ENCODE assay signal across 8 cellular contexts in genomic region chr2:159035790-159036411, GRCh38.
A peak's percentile ranks its signal among the peaks of the same experiment; 100 is the strongest.
DNase-seq lines count a peak whose midpoint lies in the region; ATAC-seq lines count a peak whose summit lies in the region.

No MANE protein-coding gene starts in this region.

- H3K23ac ChIP-seq in mesendoderm (ENCODE audit: low read length) = peak overlapping the region; percentile 45

- peak overlapping the region; percentile 22 for H3K9ac ChIP-seq in mesendoderm (ENCODE audit: low read length)

- peak overlapping the region; percentile 48 for H3K27ac ChIP-seq in mesendoderm (ENCODE audit: low read depth, low read length)

- H4K8ac ChIP-seq in mesendoderm (ENCODE audit: low read depth, low read length) = no peak overlapping the region

- intact Hi-C loops in activated CD4-positive, alpha-beta T cell treated with anti-CD3 and anti-CD28 coated beads for 36 hours (cut with DNase I, micrococcal nuclease) = loop anchor here in 1 of 2 experiments (1.0 kb wide), 1 partner anchor 82 kb away; no protein-coding TSS in a partner anchor

- no peaks in the 10 kb centered on the region for H3K27me3 Mint-ChIP-seq in activated CD4-positive, alpha-beta T cell treated with anti-CD3 and anti-CD28 coated beads for 36 hours

- no peak for ATAC-seq in activated CD4-positive, alpha-beta T cell treated with anti-CD3 and anti-CD28 coated beads for 36 hours
- ATAC-seq in GM19328 (IDR thresholded peaks at IDR 0.05; ENCODE audit: unreplicated experiment) (no peak), GM18498 (IDR thresholded peaks at IDR 0.05; ENCODE audit: unreplicated experiment) (no peak)

- H3K4me3 ChIP-seq in mesendoderm (ENCODE audit: low read length) = no peak overlapping the region

- H3K79me2 ChIP-seq in mesendoderm (ENCODE audit: control insufficient read depth, insufficient read depth, low read length) = no peaks in the 10 kb centered on the region

- H3K9me3 Mint-ChIP-seq in activated CD4-positive, alpha-beta T cell treated with anti-CD3 and anti-CD28 coated beads for 36 hours (ENCODE audit: low read depth) = peaks cover 2% of the 10 kb centered on the region

- POLR2A ChIA-PET in activated CD4-positive, alpha-beta T cell treated with anti-CD3 and anti-CD28 coated beads for 36 hours (lab: Charles Lee) = no interaction called here

- H2AK5ac ChIP-seq in mesendoderm (ENCODE audit: low read length) = peak overlapping the region; percentile 18

- WGBS in mesendoderm (ENCODE audit: extremely low coverage, insufficient coverage, low lambda C conversion rate) = no CpG with 5 or more reads among the region's 10 CpGs

- peaks cover 7% of the 10 kb centered on the region for H3K4me1 ChIP-seq in mesendoderm (ENCODE audit: control insufficient read depth, low read depth, low read length)

- no peaks in the 10 kb centered on the region for H3K27me3 ChIP-seq in mesendoderm (ENCODE audit: insufficient read depth, low read length, poor library complexity)

- peak overlapping the region; percentile 62 for H3K18ac ChIP-seq in mesendoderm (ENCODE audit: low read length)

- no peak overlapping the region for H3K4me3 Mint-ChIP-seq in activated CD4-positive, alpha-beta T cell treated with anti-CD3 and anti-CD28 coated beads for 36 hours

- DNase-seq in activated CD4-positive, alpha-beta T cell treated with anti-CD3 and anti-CD28 coated beads for 36 hours = peak; percentile 19
- no peak for DNase-seq in activated CD4-positive, alpha-beta T cell treated with anti-CD3 and anti-CD28 coated beads, Interleukin-2, amount 50 U/mL, for 48 hours
- peak; percentile 51 for DNase-seq in NCI-H460 (ENCODE audit: extremely low read depth, low read depth)
- peak; percentile 63 for DNase-seq in cerebellum (ENCODE audit: low spot score)
- DNase-seq in mesendoderm = peak; percentile 96
- no peak for DNase-seq in occipital lobe (lab: John Stamatoyannopoulos, UW)

- no peaks in the 10 kb centered on the region for H3K36me3 ChIP-seq in mesendoderm (ENCODE audit: control insufficient read depth, insufficient read depth, low read length)

- no peak overlapping the region for H3K27ac Mint-ChIP-seq in activated CD4-positive, alpha-beta T cell treated with anti-CD3 and anti-CD28 coated beads for 36 hours

- H2BK5ac ChIP-seq in mesendoderm (ENCODE audit: low read length) = no peak overlapping the region

- CTCF ChIA-PET in activated CD4-positive, alpha-beta T cell treated with anti-CD3 and anti-CD28 coated beads for 36 hours (lab: Charles Lee) = interaction anchor here (1.6 to 2.4 kb wide), 2 partner anchors 81 to 83 kb away, joined by 9 read pairs; no protein-coding TSS in a partner anchor

- H2BK15ac ChIP-seq in mesendoderm (replicated peaks; ENCODE audit: low read depth) = no peak overlapping the region

- no peaks in the 10 kb centered on the region for H3K4me1 Mint-ChIP-seq in activated CD4-positive, alpha-beta T cell treated with anti-CD3 and anti-CD28 coated beads for 36 hours

- no peak overlapping the region for H2BK120ac ChIP-seq in mesendoderm (ENCODE audit: low read depth, low read length)

- no peak overlapping the region for H3K4me2 ChIP-seq in mesendoderm (ENCODE audit: low read length)

- no peak overlapping the region for H3K56ac ChIP-seq in mesendoderm (ENCODE audit: low read length)

- H4K5ac ChIP-seq in mesendoderm (ENCODE audit: low read length) = no peak overlapping the region

- H3K4ac ChIP-seq in mesendoderm (ENCODE audit: low read depth, low read length) = no peak overlapping the region

- peaks cover 1% of the 10 kb centered on the region for H3K79me1 ChIP-seq in mesendoderm (ENCODE audit: low read length)

- H3K36me3 Mint-ChIP-seq in activated CD4-positive, alpha-beta T cell treated with anti-CD3 and anti-CD28 coated beads for 36 hours (ENCODE audit: low read depth) = no peaks in the 10 kb centered on the region

Comparison
In these comparisons a context has a peak if more than half of its experiments do, and no peak if none do; other contexts are left out.
1. DNase-seq: peak in activated CD4-positive, alpha-beta T cell treated with anti-CD3 and anti-CD28 coated beads for 36 hours (single experiment), NCI-H460 (single experiment), cerebellum (single experiment) and mesendoderm (single experiment); none in activated CD4-positive, alpha-beta T cell treated with anti-CD3 and anti-CD28 coated beads, Interleukin-2, amount 50 U/mL, for 48 hours (0 of 2) and occipital lobe (single experiment).